ENCODE assay signal across 8 cellular contexts in genomic region chr3:107574650-107575049, GRCh38. TPM values are rescaled to one million over a fixed set of nuclear protein-coding genes. Genes with fewer than 3 reads are reported as not detected.
DNase-seq lines count a peak whose midpoint lies in the region; ATAC-seq and TF ChIP-seq lines count a peak whose summit lies in the region.

No MANE protein-coding gene starts in this region.

- ATAC-seq in HG03159 (IDR thresholded peaks at IDR 0.05; ENCODE audit: unreplicated experiment), result peak; percentile 54

- DNase-seq in A172 (ENCODE audit: low spot score) (peak; percentile 40), GM12865 (ENCODE audit: low read depth) (peak; percentile 54), RWPE1 (ENCODE audit: low spot score) (peak; percentile 11), foreskin fibroblast (peak; percentile 14 to 62), renal cortical epithelial cell (ENCODE audit: low read depth) (peak; percentile 63), NCI-H510A treated with DMSO at 0.1 percent for 48 hours (lab: John Stamatoyannopoulos, UW) (no peak)
- DNase-seq in activated T-cell treated with anti-CD3 and anti-CD28 coated beads, Interleukin-2, amount 50 U/mL, for 48 hours, result no peak

- peak; percentile 41 for TF ChIP-seq CTCF in GM12865 (IDR thresholded peaks at IDR 0.05; ENCODE audit: insufficient read depth, low read depth, low read length, missing control alignments)
- TF ChIP-seq CTCF in RWPE1 (conservative IDR thresholded peaks at IDR 0.05; ENCODE audit: low read depth), result peak; percentile 43
- peak; percentile 45 for TF ChIP-seq CTCF in foreskin fibroblast (IDR thresholded peaks at IDR 0.05; ENCODE audit: low read depth, low read length)

- no peak overlapping the region for H3K27ac ChIP-seq in RWPE1

- POLR2A ChIA-PET in RWPE1 (lab: Yijun Ruan, JAX; ENCODE audit: low non-redundant PET), result no interaction called here

- CTCF ChIA-PET in RWPE1 (lab: Yijun Ruan, JAX), result interaction anchor here (0.6 to 1.4 kb wide), 6 partner anchors 10 to 182 kb away, joined by 3 to 5 read pairs (median 4); no protein-coding TSS in a partner anchor

- no peak overlapping the region for H3K4me3 ChIP-seq in GM12865 (ENCODE audit: low read depth, low read length)
- H3K4me3 ChIP-seq in foreskin fibroblast (ENCODE audit: low read depth in 1 of 2, low read length in 2 of 2), result no peak overlapping the region

RNA-seq across cellular contexts. Expression of gene BBX, which starts 51.9 kb away (rescaled TPM):
- 33.8 and 63.2 TPM in 2 replicates for total RNA-seq in A172 (2014; rRNA removed; shearing (Covaris generic))
- 65.8 and 141 TPM in 2 replicates for total RNA-seq in renal cortical epithelial cell

Comparison
In these comparisons a context has a peak if more than half of its experiments do, and no peak if none do; other contexts are left out.
1. DNase-seq: peak in A172 (single experiment), GM12865 (single experiment), RWPE1 (single experiment), foreskin fibroblast (2 of 2) and renal cortical epithelial cell (single experiment); none in activated T-cell treated with anti-CD3 and anti-CD28 coated beads, Interleukin-2, amount 50 U/mL, for 48 hours (0 of 2) and NCI-H510A treated with DMSO at 0.1 percent for 48 hours (single experiment).
2. Peak in every context shown above with its lines, with median percentiles within 50 percentile points of each other: CTCF ChIP-seq.